Comparison of ENCODE assay signal across 31 cellular contexts in the genomic region with DNA sequence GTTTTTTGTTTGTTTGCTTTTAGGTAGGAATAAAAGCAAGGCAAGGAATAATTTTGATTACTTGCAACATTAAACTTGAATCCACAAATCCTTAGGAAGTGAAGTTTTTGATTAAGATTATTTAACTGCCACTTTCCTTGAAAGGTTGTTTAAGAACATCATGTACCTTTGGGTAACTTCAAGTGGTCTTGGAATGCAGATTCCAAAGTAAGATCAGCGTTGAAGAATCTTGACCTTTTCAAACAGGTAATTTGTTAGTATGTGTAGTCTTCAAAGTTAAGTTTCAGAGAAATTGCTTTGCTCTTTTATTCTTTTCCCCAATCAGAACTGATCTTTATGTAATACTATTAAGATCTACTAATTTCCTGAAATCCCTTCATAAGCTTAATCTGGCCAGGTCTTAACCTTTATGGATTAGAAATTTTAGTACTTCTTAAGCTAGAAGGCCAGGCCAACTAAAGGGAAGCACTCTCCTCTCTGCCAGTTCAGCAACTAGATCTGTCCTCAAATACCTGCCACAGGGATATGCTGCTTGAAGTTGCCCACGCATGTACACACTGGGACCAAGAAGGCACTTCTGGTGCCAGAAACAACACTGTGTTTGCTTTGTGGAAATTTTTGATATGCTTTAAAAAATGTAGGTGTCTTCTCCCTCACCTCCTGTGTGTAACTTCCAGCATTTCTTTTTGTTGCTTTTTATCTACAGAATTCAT. TPM values are rescaled to one million over a fixed set of nuclear protein-coding genes. Genes with fewer than 3 reads are reported as not detected.
"Had no signal": no experiment of that assay in that cellular context is flagged by ENCODE, and none has a peak within 500 bp of the region (broad histone marks: within the 10 kb centered on the region; RNA-seq: fewer than 3 reads in every experiment).

No MANE protein-coding gene starts in this region.

- FAIRE-seq: colon had no signal

- H3K27me3 ChIP-seq: adrenal gland, body of pancreas, esophagus squamous epithelium, gastroesophageal sphincter had no signal

- H3K27ac ChIP-seq: adrenal gland, body of pancreas, epithelial cell of prostate, esophagus squamous epithelium, WERI-Rb-1 had no signal

- H3K9me3 ChIP-seq: adrenal gland, body of pancreas, esophagus squamous epithelium, gastroesophageal sphincter had no signal

- H3K4me3 ChIP-seq: adrenal gland, body of pancreas, esophagus squamous epithelium, gastroesophageal sphincter had no signal

- H3K36me3 ChIP-seq: adrenal gland, esophagus squamous epithelium, gastroesophageal sphincter, WERI-Rb-1 had no signal

- DNase-seq: activated B cell treated with CpG ODN at 0.5 μM for 24 hours; activated CD4-positive, alpha-beta T cell treated with anti-CD3 and anti-CD28 coated beads for 48 hours; activated CD4-positive, alpha-beta T cell treated with anti-CD3 and anti-CD28 coated beads, Interleukin-2, amount 50 U/mL, for 1 hour; activated CD4-positive, alpha-beta T cell treated with anti-CD3 and anti-CD28 coated beads, Interleukin-2, amount 50 U/mL, for 48 hours; activated CD8-positive, alpha-beta memory T cell treated with anti-CD3 and anti-CD28 coated beads for 24 hours; activated CD8-positive, alpha-beta T cell treated with anti-CD3 and anti-CD28 coated beads for 36 hours; activated effector memory CD4-positive, alpha-beta T cell treated with anti-CD3 and anti-CD28 coated beads, Interleukin-2, amount 50 U/mL, for 16 hours; activated naive CD4-positive, alpha-beta T cell treated with anti-CD3 and anti-CD28 coated beads for 36 hours; activated naive CD8-positive, alpha-beta T cell treated with anti-CD3 and anti-CD28 coated beads for 36 hours; activated naive CD8-positive, alpha-beta T cell treated with anti-CD3 and anti-CD28 coated beads, Interleukin-2, amount 50 U/mL, for 24 hours; activated T-cell treated with anti-CD3 and anti-CD28 coated beads, Interleukin-2, amount 50 U/mL, for 4 hours; adrenal gland; amygdala; aorta; body of pancreas; caudate nucleus; cortex of kidney; dermis blood vessel endothelial cell; effector CD4-positive, alpha-beta T cell; effector memory CD8-positive, alpha-beta T cell; esophagus squamous epithelium; foreskin melanocyte; T-helper 1 cell; T-helper 17 cell; T1000; WERI-Rb-1 had no signal

- ATAC-seq: activated CD4-positive, CD25-positive, alpha-beta regulatory T cell treated with anti-CD3 and anti-CD28 coated beads, Interleukin-2, amount 50 U/mL, for 24 hours; activated CD8-positive, alpha-beta T cell treated with anti-CD3 and anti-CD28 coated beads for 36 hours; activated naive CD8-positive, alpha-beta T cell treated with anti-CD3 and anti-CD28 coated beads, Interleukin-2, amount 50 U/mL, for 24 hours; activated T-cell treated with anti-CD3 and anti-CD28 coated beads, Interleukin-2, amount 50 U/mL, for 4 hours; body of pancreas; effector memory CD8-positive, alpha-beta T cell; gastroesophageal sphincter; T-helper 17 cell had no signal

- H3K4me1 ChIP-seq: adrenal gland had no signal

RNA-seq across cellular contexts. Expression of gene NPNT, which starts 7.4 kb away (rescaled TPM):
- total RNA-seq: activated B cell treated with CpG ODN at 0.5 μM for 24 hours; activated CD8-positive, alpha-beta T cell treated with anti-CD3 and anti-CD28 coated beads for 36 hours; activated naive CD4-positive, alpha-beta T cell treated with anti-CD3 and anti-CD28 coated beads for 36 hours; activated naive CD8-positive, alpha-beta T cell treated with anti-CD3 and anti-CD28 coated beads for 36 hours; fibroblast of villous mesenchyme; T-helper 17 cell had no signal
